Comparison of ENCODE assay signal across 8 cellular contexts in the genomic region with DNA sequence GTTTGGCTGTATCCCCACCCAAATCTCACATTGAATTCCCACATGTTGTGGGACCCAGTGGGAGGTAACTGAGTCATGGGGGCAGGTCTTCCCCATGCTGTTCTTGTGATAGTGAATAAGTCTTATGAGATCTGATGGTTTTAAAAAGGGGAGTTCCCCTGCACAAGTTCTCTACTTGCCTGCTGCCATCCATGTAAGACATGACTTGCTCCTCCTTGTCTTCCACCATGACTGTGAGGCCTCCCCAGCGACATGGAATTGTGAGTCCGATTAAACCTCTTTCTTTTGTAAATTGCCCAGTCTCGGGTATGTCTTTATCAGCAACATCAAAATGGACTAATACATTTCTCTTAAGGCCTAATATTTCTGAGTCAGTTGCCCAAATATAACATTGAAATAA. TPM values are rescaled to one million over a fixed set of nuclear protein-coding genes. Genes with fewer than 3 reads are reported as not detected.
"Had no signal": no experiment of that assay in that cellular context is flagged by ENCODE, and none has a peak within 500 bp of the region (broad histone marks: within the 10 kb centered on the region; RNA-seq: fewer than 3 reads in every experiment).

No MANE protein-coding gene starts in this region.

RNA-seq across cellular contexts. Expression of a gene that starts 28.1 kb away (rescaled TPM):
- total RNA-seq: subcutaneous adipose tissue, suprapubic skin, temporal lobe, thoracic aorta, thyroid gland, ureter, urinary bladder, vagina had no signal
- polyA plus RNA-seq: urinary bladder had no signal
